Comparison of ENCODE assay signal across 13 cellular contexts in genomic region chr10:73644767-73645166, GRCh38. TPM values are rescaled to one million over a fixed set of nuclear protein-coding genes. Genes with fewer than 3 reads are reported as not detected.
A peak's percentile ranks its signal among the peaks of the same experiment; 100 is the strongest.
DNase-seq lines count a peak whose midpoint lies in the region; ATAC-seq and TF ChIP-seq lines count a peak whose summit lies in the region.
"Had no signal": no experiment of that assay in that cellular context is flagged by ENCODE, and none has a peak within 500 bp of the region (broad histone marks: within the 10 kb centered on the region; RNA-seq: fewer than 3 reads in every experiment).

No MANE protein-coding gene starts in this region.

- no peak overlapping the region for H3K4me3 ChIP-seq in left ventricle myocardium inferior
- no peak overlapping the region for H3K4me3 ChIP-seq in HEK293 (ENCODE audit: low read depth, low read length)
- H3K4me3 ChIP-seq in coronary artery = no peak overlapping the region
- no peak overlapping the region for H3K4me3 ChIP-seq in tibial artery
- H3K4me3 ChIP-seq: breast epithelium, sigmoid colon had no signal

- no peaks in the 10 kb centered on the region for H3K9me3 ChIP-seq in left ventricle myocardium inferior (replicated peaks)
- no peaks in the 10 kb centered on the region for H3K9me3 ChIP-seq in HEK293 (ENCODE audit: control insufficient read depth, insufficient read depth, low read depth, low read length)
- no peaks in the 10 kb centered on the region for H3K9me3 ChIP-seq in tibial artery
- H3K9me3 ChIP-seq: breast epithelium, sigmoid colon had no signal

- intact Hi-C loops in left ventricle myocardium inferior (cut with micrococcal nuclease) (loop anchor here (2.0 kb wide), 1 partner anchor 114 kb away; no protein-coding TSS in a partner anchor), Right ventricle myocardium superior (cut with DNase I) (no loop called here), tibial artery (cut with DNase I; ENCODE audit: low total_unique reads) (loop anchor here (2.0 kb wide), 1 partner anchor 116 kb away; no protein-coding TSS in a partner anchor)

- peak overlapping the region; percentile 94 for H3K27ac ChIP-seq in left ventricle myocardium inferior (replicated peaks)
- H3K27ac ChIP-seq in HEK293 (ENCODE audit: extremely low read depth, low read depth, low read length) = no peak overlapping the region
- H3K27ac ChIP-seq in coronary artery = peak overlapping the region; percentile 30 to 70
- H3K27ac ChIP-seq in tibial artery = peak overlapping the region; percentile 45 to 84
- no peak overlapping the region for H3K27ac ChIP-seq in RWPE1
- H3K27ac ChIP-seq: breast epithelium, sigmoid colon had no signal

- POLR2A ChIA-PET in HEK293 (lab: Yijun Ruan, JAX) = no interaction called here
- POLR2A ChIA-PET in RWPE1 (lab: Yijun Ruan, JAX; ENCODE audit: low non-redundant PET) = no interaction called here

- no peaks in the 10 kb centered on the region for H3K27me3 ChIP-seq in left ventricle myocardium inferior (ENCODE audit: low read depth)
- H3K27me3 ChIP-seq in tibial artery = no peaks in the 10 kb centered on the region
- H3K27me3 ChIP-seq: breast epithelium, sigmoid colon had no signal

- CTCF ChIA-PET in HEK293 (lab: Yijun Ruan, JAX) = interaction anchor here (0.6 to 9.1 kb wide), 14 partner anchors 9 to 1291 kb away, joined by 3 to 168 read pairs (median 6); no protein-coding TSS in a partner anchor
- CTCF ChIA-PET in RWPE1 (lab: Yijun Ruan, JAX) = interaction anchor here (0.6 to 3.2 kb wide), 9 partner anchors 14 to 705 kb away, joined by 3 to 62 read pairs (median 3); no protein-coding TSS in a partner anchor

- H3K4me1 ChIP-seq in left ventricle myocardium inferior (peaks cover 50% of the 10 kb centered on the region), HEK293 (ENCODE audit: control insufficient read depth, insufficient read depth, low read length) (no peaks in the 10 kb centered on the region), tibial artery (peaks cover 11 to 56% (median 29%) of the 10 kb centered on the region in 4 donors)
- H3K4me1 ChIP-seq: breast epithelium had no signal

- no peak for TF ChIP-seq CTCF in left ventricle myocardium inferior (IDR thresholded peaks at IDR 0.05; ENCODE audit: borderline replicate concordance)
- no peak for TF ChIP-seq CTCF in HEK293 (tag by site-specific recombination; IDR thresholded peaks at IDR 0.05)
- no peak for TF ChIP-seq CTCF in coronary artery (IDR thresholded peaks at IDR 0.05)
- no peak for TF ChIP-seq CTCF in tibial artery (IDR thresholded peaks at IDR 0.05)
- no peak for TF ChIP-seq CTCF in RWPE1 (conservative IDR thresholded peaks at IDR 0.05; ENCODE audit: low read depth)

- H3K36me3 ChIP-seq in left ventricle myocardium inferior (peaks cover 5% of the 10 kb centered on the region), HEK293 (ENCODE audit: control insufficient read depth in 2 of 2, insufficient read depth in 1 of 2, low read length in 2 of 2) (no peaks in the 10 kb centered on the region), tibial artery (no peaks in the 10 kb centered on the region)
- H3K36me3 ChIP-seq: breast epithelium, sigmoid colon had no signal

- ATAC-seq in Right ventricle myocardium superior (ENCODE audit: poor library complexity) = no peak

- DNase-seq in left ventricle myocardium inferior (no peak), Right ventricle myocardium superior (no peak), coronary artery (ENCODE audit: low spot score) (no peak), tibial artery (no peak), RWPE1 (ENCODE audit: low spot score) (no peak), CD1c-positive myeloid dendritic cell (ENCODE audit: extremely low spot score) (no peak)
- DNase-seq: cortex of kidney had no signal

TF ChIP-seq in HEK293, 187 proteins besides CTCF, POLR2A, EP300 and RAD21:
- TF ChIP-seq ZSCAN30 (tag by site-specific recombination; IDR thresholded peaks at IDR 0.05) (no peak), HOXC10 (CRISPR knock-in tag; IDR thresholded peaks at IDR 0.05) (0 out of 2 replicates have a peak, but pooled peaks have one; percentile 3), ZNF19 (tag by site-specific recombination; IDR thresholded peaks at IDR 0.05; ENCODE audit: low read depth) (no peak)

RNA-seq across cellular contexts. Expression of gene MYOZ1, which starts 3.5 kb away (rescaled TPM):
- total RNA-seq in left ventricle myocardium inferior = 4.8 TPM
- total RNA-seq in Right ventricle myocardium superior = 0.38 TPM
- total RNA-seq: CD8-positive, alpha-beta memory T cell; sigmoid colon had no signal

RNA-seq across cellular contexts. Expression of gene SYNPO2L, which starts 11.1 kb away (rescaled TPM):
- 290 TPM for total RNA-seq in left ventricle myocardium inferior
- 213 TPM for total RNA-seq in Right ventricle myocardium superior
- total RNA-seq: CD8-positive, alpha-beta memory T cell; osteocyte; sigmoid colon; subcutaneous adipose tissue had no signal

RNA-seq across cellular contexts. Expression of gene AGAP5, which starts 53.1 kb away (rescaled TPM):
- total RNA-seq in left ventricle myocardium inferior (3.3 TPM), Right ventricle myocardium superior (3.5 TPM)

RNA-seq across cellular contexts. Expression of gene USP54, which starts 53.6 kb away (rescaled TPM):
- total RNA-seq in left ventricle myocardium inferior (19.6 TPM), Right ventricle myocardium superior (22.5 TPM)

Comparison
In these comparisons a context has a peak if more than half of its experiments do, and no peak if none do; other contexts are left out.
1. H3K27ac ChIP-seq: peak in left ventricle myocardium inferior (single experiment), coronary artery (2 of 2) and tibial artery (2 of 2); none in HEK293 (single experiment) and RWPE1 (single experiment).